2 cellular contexts compared by ENCODE assay signal in genomic region chr9:100474950-100475276, GRCh38.
TF ChIP-seq lines count a peak whose summit lies in the region.

No MANE protein-coding gene starts in this region.

TF ChIP-seq in IMR-90, 13 proteins besides CTCF, POLR2A, EP300 and RAD21:
- TF ChIP-seq RFX5 (IDR thresholded peaks at IDR 0.05; ENCODE audit: low read depth, low read length) = no peak
- no peak for TF ChIP-seq RCOR1 (IDR thresholded peaks at IDR 0.05; ENCODE audit: insufficient replicate concordance, low read length)
- no peak for TF ChIP-seq BHLHE40 (IDR thresholded peaks at IDR 0.05; ENCODE audit: low read depth, low read length)
- no peak for TF ChIP-seq USF2 (IDR thresholded peaks at IDR 0.05; ENCODE audit: low read depth, low read length)
- no peak for TF ChIP-seq SMC3 (IDR thresholded peaks at IDR 0.05; ENCODE audit: low read depth, low read length)
- no peak for TF ChIP-seq CEBPB (IDR thresholded peaks at IDR 0.05; ENCODE audit: low read depth, low read length)
- no peak for TF ChIP-seq MAFK (IDR thresholded peaks at IDR 0.05; ENCODE audit: low read depth, low read length)
- TF ChIP-seq MAZ (IDR thresholded peaks at IDR 0.05; ENCODE audit: borderline replicate concordance, low read depth, low read length) = no peak
- TF ChIP-seq FOS (IDR thresholded peaks at IDR 0.05; ENCODE audit: low read depth, low read length) = no peak
- TF ChIP-seq NFE2L2 (IDR thresholded peaks at IDR 0.05; ENCODE audit: low read depth, low read length) = no peak
- TF ChIP-seq ELK1 (IDR thresholded peaks at IDR 0.05; ENCODE audit: borderline replicate concordance, low read depth, low read length) = no peak
- no peak for TF ChIP-seq MXI1 (IDR thresholded peaks at IDR 0.05; ENCODE audit: borderline replicate concordance, low read depth, low read length)
- TF ChIP-seq CHD1 (IDR thresholded peaks at IDR 0.05; ENCODE audit: low read depth, low read length) = no peak

TF ChIP-seq in neural cell, 6 proteins besides CTCF, POLR2A, EP300 and RAD21:
- no peak for TF ChIP-seq EZH2 (IDR thresholded peaks at IDR 0.05; ENCODE audit: borderline replicate concordance, insufficient read depth, low read length, poor library complexity, severe bottlenecking)
- no peak for TF ChIP-seq SMC3 (conservative IDR thresholded peaks at IDR 0.05; ENCODE audit: poor library complexity)
- no peak for TF ChIP-seq MXI1 (conservative IDR thresholded peaks at IDR 0.05; ENCODE audit: poor library complexity, severe bottlenecking)
- no peak for TF ChIP-seq TAF1 (IDR thresholded peaks at IDR 0.05; ENCODE audit: low read depth)
- TF ChIP-seq, protein P1, sequence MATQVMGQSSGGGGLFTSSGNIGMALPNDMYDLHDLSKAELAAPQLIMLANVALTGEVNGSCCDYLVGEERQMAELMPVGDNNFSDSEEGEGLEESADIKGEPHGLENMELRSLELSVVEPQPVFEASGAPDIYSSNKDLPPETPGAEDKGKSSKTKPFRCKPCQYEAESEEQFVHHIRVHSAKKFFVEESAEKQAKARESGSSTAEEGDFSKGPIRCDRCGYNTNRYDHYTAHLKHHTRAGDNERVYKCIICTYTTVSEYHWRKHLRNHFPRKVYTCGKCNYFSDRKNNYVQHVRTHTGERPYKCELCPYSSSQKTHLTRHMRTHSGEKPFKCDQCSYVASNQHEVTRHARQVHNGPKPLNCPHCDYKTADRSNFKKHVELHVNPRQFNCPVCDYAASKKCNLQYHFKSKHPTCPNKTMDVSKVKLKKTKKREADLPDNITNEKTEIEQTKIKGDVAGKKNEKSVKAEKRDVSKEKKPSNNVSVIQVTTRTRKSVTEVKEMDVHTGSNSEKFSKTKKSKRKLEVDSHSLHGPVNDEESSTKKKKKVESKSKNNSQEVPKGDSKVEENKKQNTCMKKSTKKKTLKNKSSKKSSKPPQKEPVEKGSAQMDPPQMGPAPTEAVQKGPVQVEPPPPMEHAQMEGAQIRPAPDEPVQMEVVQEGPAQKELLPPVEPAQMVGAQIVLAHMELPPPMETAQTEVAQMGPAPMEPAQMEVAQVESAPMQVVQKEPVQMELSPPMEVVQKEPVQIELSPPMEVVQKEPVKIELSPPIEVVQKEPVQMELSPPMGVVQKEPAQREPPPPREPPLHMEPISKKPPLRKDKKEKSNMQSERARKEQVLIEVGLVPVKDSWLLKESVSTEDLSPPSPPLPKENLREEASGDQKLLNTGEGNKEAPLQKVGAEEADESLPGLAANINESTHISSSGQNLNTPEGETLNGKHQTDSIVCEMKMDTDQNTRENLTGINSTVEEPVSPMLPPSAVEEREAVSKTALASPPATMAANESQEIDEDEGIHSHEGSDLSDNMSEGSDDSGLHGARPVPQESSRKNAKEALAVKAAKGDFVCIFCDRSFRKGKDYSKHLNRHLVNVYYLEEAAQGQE (IDR thresholded peaks at IDR 0.05; ENCODE audit: borderline replicate concordance) = no peak
- TF ChIP-seq POLR2AphosphoS5 (IDR thresholded peaks at IDR 0.05) = no peak
